ENCODE assay signal across 2 cellular contexts in genomic region chr16:88796278-88796677, GRCh38.
TF ChIP-seq lines count a peak whose summit lies in the region.

No MANE protein-coding gene starts in this region.

TF ChIP-seq in HepG2, 621 proteins besides CTCF, POLR2A, EP300 and RAD21:
- TF ChIP-seq ZKSCAN1 (IDR thresholded peaks at IDR 0.05; ENCODE audit: low read length) (peak; percentile 66; the same call in 1 of the 2 replicates), SUZ12 (IDR thresholded peaks at IDR 0.05; ENCODE audit: low read depth, low read length) (no peak)
TF ChIP-seq in HepG2: peak in this region for 1.

TF ChIP-seq in HEK293, 187 proteins besides CTCF, POLR2A, EP300 and RAD21:
- TF ChIP-seq ZNF658 (tag by site-specific recombination; IDR thresholded peaks at IDR 0.05) (no peak), ZBTB26 (tag by site-specific recombination; optimal IDR thresholded peaks at IDR 0.05) (no peak), ZNF596 (tag by site-specific recombination; IDR thresholded peaks at IDR 0.05) (no peak), BCL11B (tag by site-specific recombination; IDR thresholded peaks at IDR 0.05; ENCODE audit: low read depth) (no peak), ZNF664 (tag by site-specific recombination; IDR thresholded peaks at IDR 0.05) (peak; percentile 42; the same call in 1 of the 2 replicates), ZBTB20 (tag by site-specific recombination; IDR thresholded peaks at IDR 0.05) (peak; percentile 69), REST (tag by site-specific recombination; IDR thresholded peaks at IDR 0.05) (no peak), ZNF140 (tag by site-specific recombination; IDR thresholded peaks at IDR 0.05) (no peak)
